10 cellular contexts compared by ENCODE assay signal in the genomic region with DNA sequence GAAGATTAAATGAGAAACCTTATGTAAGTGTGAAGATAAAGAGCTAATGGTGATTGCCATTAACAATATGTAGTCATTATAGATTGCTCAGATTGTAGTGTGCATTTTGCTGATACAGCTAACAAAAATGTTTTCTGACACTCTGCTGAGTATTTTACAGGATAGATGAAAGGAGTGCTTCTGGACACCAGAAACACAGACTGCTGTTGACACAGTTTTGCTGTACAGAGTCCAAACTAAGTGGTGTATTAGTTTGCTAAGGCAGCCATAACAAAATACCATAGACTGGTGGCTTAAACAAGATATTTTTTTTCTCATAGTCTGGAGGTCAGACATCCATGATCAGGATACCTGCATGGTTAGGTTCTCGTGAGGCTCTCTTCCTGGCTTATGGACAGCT. TPM values are rescaled to one million over a fixed set of nuclear protein-coding genes. Genes with fewer than 3 reads are reported as not detected.
DNase-seq lines count a peak whose midpoint lies in the region; ATAC-seq and TF ChIP-seq lines count a peak whose summit lies in the region.
"Had no signal": no experiment of that assay in that cellular context is flagged by ENCODE, and none has a peak within 500 bp of the region (broad histone marks: within the 10 kb centered on the region; RNA-seq: fewer than 3 reads in every experiment).

No MANE protein-coding gene starts in this region.

- intact Hi-C loops in left ventricle myocardium inferior (cut with micrococcal nuclease), result no loop called here
- intact Hi-C loops in Right ventricle myocardium superior (cut with DNase I), result no loop called here
- intact Hi-C loops in esophagus squamous epithelium (cut with DNase I), result no loop called here

- H3K36me3 Mint-ChIP-seq in T-cell, result peaks cover 17% of the 10 kb centered on the region

- H3K27ac ChIP-seq in left ventricle myocardium inferior (replicated peaks), result no peak overlapping the region
- H3K27ac ChIP-seq in suprapubic skin, result no peak overlapping the region
- H3K27ac ChIP-seq in esophagus squamous epithelium, result no peak overlapping the region

- TF ChIP-seq CTCF in left ventricle myocardium inferior (IDR thresholded peaks at IDR 0.05; ENCODE audit: borderline replicate concordance) (no peak), fibroblast of villous mesenchyme (IDR thresholded peaks at IDR 0.05; ENCODE audit: insufficient read depth, low read depth, low read length) (no peak), suprapubic skin (IDR thresholded peaks at IDR 0.05) (no peak), esophagus squamous epithelium (IDR thresholded peaks at IDR 0.05) (no peak)

- DNase-seq in left ventricle myocardium inferior, result no peak
- no peak for DNase-seq in Right ventricle myocardium superior
- no peak for DNase-seq in T-cell
- peak; percentile 6 for DNase-seq in fibroblast of villous mesenchyme (ENCODE audit: low read depth)
- DNase-seq in suprapubic skin (ENCODE audit: low spot score in 2 of 2), result no peak
- DNase-seq in AG20443 (ENCODE audit: low spot score), result no peak
- DNase-seq in esophagus squamous epithelium (lab: John Stamatoyannopoulos, UW), result no peak
- DNase-seq: activated CD4-positive, alpha-beta T cell treated with anti-CD3 and anti-CD28 coated beads for 48 hours; SHP77 had no signal

- CTCF ChIA-PET in T-cell (lab: Charles Lee), result interaction anchor here in 1 of 2 donors (0.7 to 1.6 kb wide), 4 partner anchors 20 to 261 kb away, joined by 3 to 5 read pairs (median 4); no protein-coding TSS in a partner anchor

- POLR2A ChIA-PET in T-cell (lab: Charles Lee), result interaction anchor here (0.5 to 0.8 kb wide), 6 partner anchors 11 to 1128 kb away, joined by 3 to 19 read pairs (median 5); no protein-coding TSS in a partner anchor

- peak overlapping the region; percentile 94 to 96 (median 95) for H3K4me3 Mint-ChIP-seq in T-cell

- WGBS in suprapubic skin, result 75% methylated on average over 1 of the region's 1 CpG
- WGBS in esophagus squamous epithelium, 2 donors, result 80% methylated on average over 1 of the region's 1 CpG; no CpG with 5 or more reads in 1 of the 2 donors

- H3K9me3 ChIP-seq in left ventricle myocardium inferior (replicated peaks) (no peaks in the 10 kb centered on the region), suprapubic skin (no peaks in the 10 kb centered on the region), esophagus squamous epithelium (no peaks in the 10 kb centered on the region)

- no peak for TF ChIP-seq POLR2A in suprapubic skin (IDR thresholded peaks at IDR 0.05)
- no peak for TF ChIP-seq POLR2A in esophagus squamous epithelium (IDR thresholded peaks at IDR 0.05)

- TF ChIP-seq EP300 in suprapubic skin (IDR thresholded peaks at IDR 0.05), result no peak

- H3K4me3 ChIP-seq in left ventricle myocardium inferior (peak overlapping the region; percentile 98), fibroblast of villous mesenchyme (ENCODE audit: low read depth, low read length) (no peak overlapping the region), suprapubic skin (peak overlapping the region; percentile 71), esophagus squamous epithelium (peak overlapping the region in 1 of 4 donors; percentile 88)

- peaks cover 79% of the 10 kb centered on the region for H3K4me1 ChIP-seq in left ventricle myocardium inferior
- H3K4me1 ChIP-seq in suprapubic skin, result peaks cover 34% of the 10 kb centered on the region
- H3K4me1 ChIP-seq in esophagus squamous epithelium, result peaks cover 8 to 63% (median 29%) of the 10 kb centered on the region in 3 donors

- no peaks in the 10 kb centered on the region for H3K27me3 ChIP-seq in left ventricle myocardium inferior (ENCODE audit: low read depth)
- no peaks in the 10 kb centered on the region for H3K27me3 ChIP-seq in suprapubic skin
- peaks cover 0 to 2% (median 0%) of the 10 kb centered on the region in 4 donors for H3K27me3 ChIP-seq in esophagus squamous epithelium

- H3K36me3 ChIP-seq in left ventricle myocardium inferior, result no peaks in the 10 kb centered on the region
- H3K36me3 ChIP-seq in suprapubic skin, result no peaks in the 10 kb centered on the region
- H3K36me3 ChIP-seq in esophagus squamous epithelium, result peaks cover 0 to 4% (median 3%) of the 10 kb centered on the region in 3 donors

- H3K27me3 Mint-ChIP-seq in T-cell, result no peaks in the 10 kb centered on the region

- peaks cover 49 to 63% (median 61%) of the 10 kb centered on the region in 3 donors for H3K4me1 Mint-ChIP-seq in T-cell

- no peak for ATAC-seq in Right ventricle myocardium superior (ENCODE audit: poor library complexity)
- ATAC-seq in T-cell (replicated peaks in 1 of 4), result no peak
- ATAC-seq in GM21423 (IDR thresholded peaks at IDR 0.05; ENCODE audit: unreplicated experiment), result no peak

- peak overlapping the region in 1 of 2 donors; percentile 33 for H3K27ac Mint-ChIP-seq in T-cell

- H3K9me3 Mint-ChIP-seq in T-cell, result no peaks in the 10 kb centered on the region

RNA-seq across cellular contexts. Expression of a gene that starts 2.2 kb away (rescaled TPM):
- total RNA-seq in left ventricle myocardium inferior (20.9 TPM), Right ventricle myocardium superior (20.3 TPM), T-cell (10 to 100 TPM; 37.1 to 42.0 (median 39.2) TPM), fibroblast of villous mesenchyme (19.3 and 23.3 TPM in 2 replicates), suprapubic skin (10 to 100 TPM; 18.9 to 33.5 (median 23.3) TPM), esophagus squamous epithelium (10 to 100 TPM; 16.2 to 32.4 (median 28.1) TPM)
